ENCODE assay signal across 21 cellular contexts in genomic region chr20:52539891-52540290, GRCh38.
DNase-seq lines count a peak whose midpoint lies in the region; TF ChIP-seq lines count a peak whose summit lies in the region.
"Had no signal": no experiment of that assay in that cellular context is flagged by ENCODE, and none has a peak within 500 bp of the region (broad histone marks: within the 10 kb centered on the region; RNA-seq: fewer than 3 reads in every experiment).

No MANE protein-coding gene starts in this region.

- H3K9ac ChIP-seq in H9 (ENCODE audit: extremely low read depth, insufficient read length, low read length): no peak overlapping the region

- H3K9me3 ChIP-seq in A673 (ENCODE audit: low read depth, low read length, poor library complexity, severe bottlenecking) (no peaks in the 10 kb centered on the region), H9 (ENCODE audit: control insufficient read depth, low read depth, low read length) (no peaks in the 10 kb centered on the region)
- H3K9me3 ChIP-seq: body of pancreas had no signal

- no peak overlapping the region for H3T11ph ChIP-seq in H9 (ENCODE audit: low read length)

- no peak overlapping the region for H3K27ac Mint-ChIP-seq in H9
- no peak overlapping the region for H3K27ac Mint-ChIP-seq in T-helper 2 cell treated with Interferon-gamma antibody and Interleukin-4, amounts not matched to agents 5 μg/mL and 100 μg/mL, for 36 hours
- H3K27ac Mint-ChIP-seq in chondrocyte (ENCODE audit: unreplicated experiment): no peak overlapping the region
- H3K27ac Mint-ChIP-seq: activated naive CD8-positive, alpha-beta T cell treated with anti-CD3 and anti-CD28 coated beads, Interleukin-2, amount 10 ng/mL, durations not matched to agents 7 days and 5 days; activated T-helper 1 cell treated with anti-CD3 and anti-CD28 coated beads, Interleukin-12 subunit alpha, Interleukin-12 subunit beta, Interleukin-2, Interleukin-4 antibody, amounts not matched to agents 30 ng/mL and 10 ng/mL and 1 ng/mL, durations not matched to agents 14 hours and 24 hours and 36 hours; stimulated activated effector memory CD8-positive, alpha-beta T cell treated with anti-CD3 and anti-CD28 coated beads, Interleukin-12 subunit alpha, Interleukin-12 subunit beta, amount 100 ng/mL, for 72 hours had no signal

- H2BK20ac ChIP-seq in H9 (ENCODE audit: low read depth, low read length, poor library complexity, severe bottlenecking): no peak overlapping the region

- H3K27me3 Mint-ChIP-seq in H9 (ENCODE audit: low read depth) (no peaks in the 10 kb centered on the region; the same call in 1 of the 2 replicates), chondrocyte (ENCODE audit: low read depth) (no peaks in the 10 kb centered on the region)
- no peaks in the 10 kb centered on the region for H3K27me3 Mint-ChIP-seq in T-helper 2 cell treated with Interferon-gamma antibody and Interleukin-4, amounts not matched to agents 5 μg/mL and 100 μg/mL, for 36 hours (ENCODE audit: low read depth)

- H3K9me3 Mint-ChIP-seq in H9: peaks cover 24 to 29% of the 10 kb centered on the region in 2 experiments
- peaks cover 3% of the 10 kb centered on the region for H3K9me3 Mint-ChIP-seq in T-helper 2 cell treated with Interferon-gamma antibody and Interleukin-4, amounts not matched to agents 5 μg/mL and 100 μg/mL, for 36 hours
- H3K9me3 Mint-ChIP-seq in chondrocyte (ENCODE audit: low read depth): peaks cover 4% of the 10 kb centered on the region
- H3K9me3 Mint-ChIP-seq: activated naive CD8-positive, alpha-beta T cell treated with anti-CD3 and anti-CD28 coated beads, Interleukin-2, amount 10 ng/mL, durations not matched to agents 7 days and 5 days; stimulated activated effector memory CD8-positive, alpha-beta T cell treated with anti-CD3 and anti-CD28 coated beads, Interleukin-12 subunit alpha, Interleukin-12 subunit beta, amount 100 ng/mL, for 72 hours had no signal

- no peak overlapping the region for H2BK5ac ChIP-seq in H9 (ENCODE audit: insufficient read length, low read length)

- CTCF ChIA-PET in A673 (lab: Charles Lee): no interaction called here

- H2BK120ac ChIP-seq in H9 (ENCODE audit: low read depth, low read length, poor library complexity, severe bottlenecking): no peak overlapping the region

- no peak overlapping the region for H2AK5ac ChIP-seq in H9 (ENCODE audit: insufficient read length, low read length)

- no peak overlapping the region for H4K5ac ChIP-seq in H9 (ENCODE audit: insufficient read length, low read depth, low read length)

- no TSS peak for BruUV-seq in A673 (replicated peaks; lab: Mats Ljungman, UMichigan)

- H3K27ac ChIP-seq in A673 (ENCODE audit: low read depth, low read length, poor library complexity, severe bottlenecking): no peak overlapping the region
- no peak overlapping the region for H3K27ac ChIP-seq in H9 (ENCODE audit: insufficient read length, low read depth, low read length)
- no peak overlapping the region for H3K27ac ChIP-seq in VCaP
- H3K27ac ChIP-seq: body of pancreas, SK-N-MC had no signal

- no peaks in the 10 kb centered on the region for H3K4me1 Mint-ChIP-seq in H9
- H3K4me1 Mint-ChIP-seq in T-helper 2 cell treated with Interferon-gamma antibody and Interleukin-4, amounts not matched to agents 5 μg/mL and 100 μg/mL, for 36 hours (ENCODE audit: low read depth): no peaks in the 10 kb centered on the region
- H3K4me1 Mint-ChIP-seq in chondrocyte (ENCODE audit: low read depth): no peaks in the 10 kb centered on the region
- H3K4me1 Mint-ChIP-seq: activated naive CD8-positive, alpha-beta T cell treated with anti-CD3 and anti-CD28 coated beads, Interleukin-2, amount 10 ng/mL, durations not matched to agents 7 days and 5 days had no signal

- H3K14ac ChIP-seq in H9 (ENCODE audit: insufficient read depth, low read length): no peak overlapping the region

- H3K56ac ChIP-seq in H9 (ENCODE audit: insufficient read length, low read depth, low read length): no peak overlapping the region

- H3K23ac ChIP-seq in H9 (ENCODE audit: insufficient read length, low read depth, low read length): no peak overlapping the region

- no peak overlapping the region for H3K18ac ChIP-seq in H9 (ENCODE audit: insufficient read length, low read depth, low read length)

- no peak overlapping the region for H2BK15ac ChIP-seq in H9 (ENCODE audit: low read depth, low read length)

- no peaks in the 10 kb centered on the region for H4K20me1 ChIP-seq in H9 (ENCODE audit: control insufficient read depth, insufficient read depth, insufficient read length)

- H3K4me1 ChIP-seq in A673 (ENCODE audit: insufficient read depth, low read length, poor library complexity, severe bottlenecking) (no peaks in the 10 kb centered on the region), H9 (ENCODE audit: insufficient read depth, low read length) (no peaks in the 10 kb centered on the region)
- H3K4me1 ChIP-seq: body of pancreas had no signal

- H3K79me1 ChIP-seq in H9 (ENCODE audit: insufficient read depth, low read depth, low read length, poor library complexity, severe bottlenecking): no peaks in the 10 kb centered on the region

- H3K23me2 ChIP-seq in H9 (ENCODE audit: insufficient read length, low read depth, low read length, poor library complexity, severe bottlenecking): no peaks in the 10 kb centered on the region

- POLR2A ChIA-PET in A673 (lab: Charles Lee; ENCODE audit: low non-redundant PET): no interaction called here

- no peak overlapping the region for H4K8ac ChIP-seq in H9 (replicated peaks; ENCODE audit: insufficient read length, low read depth, low read length)

- TF ChIP-seq CTCF in A673 (conservative IDR thresholded peaks at IDR 0.05; ENCODE audit: low read depth, low read length) (0 out of 2 replicates have a peak, but pooled peaks have one; percentile 30), H9 (conservative IDR thresholded peaks at IDR 0.05) (peak; percentile 39; the same call in 2 of the 3 replicates), VCaP (conservative IDR thresholded peaks at IDR 0.05) (peak; percentile 20; the same call in 1 of the 2 replicates), chondrocyte (IDR thresholded peaks at IDR 0.05) (no peak)

- no CpG with 5 or more reads among the region's 2 CpGs for WGBS in H9 (ENCODE audit: extremely low coverage, insufficient read length, low lambda C conversion rate)

- H3K27me3 ChIP-seq in A673 (replicated peaks; ENCODE audit: insufficient read depth, low read depth, low read length, poor library complexity) (no peaks in the 10 kb centered on the region), H9 (ENCODE audit: insufficient read depth, low read length) (no peaks in the 10 kb centered on the region)
- H3K27me3 ChIP-seq: body of pancreas had no signal

- H3K4me3 ChIP-seq in A673 (ENCODE audit: low read depth, low read length, poor library complexity, severe bottlenecking): no peak overlapping the region
- H3K4me3 ChIP-seq: body of pancreas, lung, SK-N-MC had no signal

- H3K36me3 Mint-ChIP-seq in H9 (ENCODE audit: insufficient read depth in 1 of 3, low read depth in 3 of 3): peaks cover 5 to 23% (median 14%) of the 10 kb centered on the region in 3 experiments; a peak in 4 of 7 replicates
- H3K36me3 Mint-ChIP-seq in T-helper 2 cell treated with Interferon-gamma antibody and Interleukin-4, amounts not matched to agents 5 μg/mL and 100 μg/mL, for 36 hours (ENCODE audit: low read depth): no peaks in the 10 kb centered on the region
- H3K36me3 Mint-ChIP-seq in chondrocyte (ENCODE audit: low read depth): no peaks in the 10 kb centered on the region
- H3K36me3 Mint-ChIP-seq: activated naive CD8-positive, alpha-beta T cell treated with anti-CD3 and anti-CD28 coated beads, Interleukin-2, amount 10 ng/mL, durations not matched to agents 7 days and 5 days; CD4-positive, alpha-beta memory T cell; stimulated activated effector memory CD8-positive, alpha-beta T cell treated with anti-CD3 and anti-CD28 coated beads, Interleukin-12 subunit alpha, Interleukin-12 subunit beta, amount 100 ng/mL, for 72 hours had no signal

- no peak overlapping the region for H2BK12ac ChIP-seq in H9 (ENCODE audit: insufficient read length, low read depth, low read length)

- no peak overlapping the region for H3K4ac ChIP-seq in H9 (ENCODE audit: low read depth, low read length)

- H3K4me2 ChIP-seq in H9 (ENCODE audit: insufficient read depth, insufficient read length, low read length): no peak overlapping the region

- no peaks in the 10 kb centered on the region for H3K36me3 ChIP-seq in A673 (ENCODE audit: insufficient read depth, low read length, poor library complexity, severe bottlenecking)

- no peak overlapping the region for H2AFZ ChIP-seq in H9 (ENCODE audit: low read length)

- no peaks in the 10 kb centered on the region for H3K79me2 ChIP-seq in H9 (ENCODE audit: insufficient read depth, low read length)

- intact Hi-C loops in A673 (cut with micrococcal nuclease; ENCODE audit: unreplicated experiment): no loop called here

- peak; percentile 32 for DNase-seq in A673 (ENCODE audit: low spot score)
- DNase-seq in H9: no peak
- DNase-seq in NOMO-1 (lab: John Stamatoyannopoulos, UW; ENCODE audit: unreplicated experiment in 2 of 2): peak; percentile 8 to 56
- DNase-seq in T-helper 2 cell treated with Interferon-gamma antibody and Interleukin-4, amounts not matched to agents 5 μg/mL and 100 μg/mL, for 36 hours (ENCODE audit: low spot score): no peak
- DNase-seq in DMS153 treated with DMSO at 0.1 percent for 48 hours (lab: John Stamatoyannopoulos, UW; ENCODE audit: unreplicated experiment): no peak
- DNase-seq in chondrocyte (ENCODE audit: low spot score): no peak
- DNase-seq in effector CD8-positive, alpha-beta T cell (lab: John Stamatoyannopoulos, UW): no peak
- DNase-seq: activated CD4-positive, alpha-beta T cell treated with anti-CD3 and anti-CD28 coated beads for 1 hour; activated naive CD8-positive, alpha-beta T cell treated with anti-CD3 and anti-CD28 coated beads, Interleukin-2, amount 10 ng/mL, durations not matched to agents 7 days and 5 days; body of pancreas; NCI-H1092; NCI-H2081; NCI-H510A treated with DMSO at 0.1 percent for 48 hours; stimulated activated CD4-positive, alpha-beta T cell treated with anti-CD3 and anti-CD28 coated beads, Interleukin-15, amount 100 ng/mL, for 24 hours; T1000 had no signal

- no peak overlapping the region for H4K91ac ChIP-seq in H9 (ENCODE audit: insufficient read length, low read depth, low read length)

- H3K4me3 Mint-ChIP-seq in H9 (no peak overlapping the region), chondrocyte (ENCODE audit: unreplicated experiment) (no peak overlapping the region)
- H3K4me3 Mint-ChIP-seq in T-helper 2 cell treated with Interferon-gamma antibody and Interleukin-4, amounts not matched to agents 5 μg/mL and 100 μg/mL, for 36 hours: no peak overlapping the region
- H3K4me3 Mint-ChIP-seq: activated naive CD8-positive, alpha-beta T cell treated with anti-CD3 and anti-CD28 coated beads, Interleukin-2, amount 10 ng/mL, durations not matched to agents 7 days and 5 days; activated T-helper 1 cell treated with anti-CD3 and anti-CD28 coated beads, Interleukin-12 subunit alpha, Interleukin-12 subunit beta, Interleukin-2, Interleukin-4 antibody, amounts not matched to agents 30 ng/mL and 10 ng/mL and 1 ng/mL, durations not matched to agents 14 hours and 24 hours and 36 hours; CD4-positive, alpha-beta memory T cell; stimulated activated effector memory CD8-positive, alpha-beta T cell treated with anti-CD3 and anti-CD28 coated beads, Interleukin-12 subunit alpha, Interleukin-12 subunit beta, amount 100 ng/mL, for 72 hours had no signal

Comparison
In these comparisons a context has a peak if more than half of its experiments do, and no peak if none do; other contexts are left out.
1. DNase-seq: peak in A673 (single experiment) and NOMO-1 (2 of 2); none in H9 (single experiment), T-helper 2 cell treated with Interferon-gamma antibody and Interleukin-4, amounts not matched to agents 5 μg/mL and 100 μg/mL, for 36 hours (single experiment), DMS153 treated with DMSO at 0.1 percent for 48 hours (single experiment), chondrocyte (single experiment) and effector CD8-positive, alpha-beta T cell (single experiment).